17 cellular contexts compared by ENCODE assay signal in genomic region chr2:84830758-84831500, GRCh38. TPM values are rescaled to one million over a fixed set of nuclear protein-coding genes. Genes with fewer than 3 reads are reported as not detected.
A peak's percentile ranks its signal among the peaks of the same experiment; 100 is the strongest.
DNase-seq lines count a peak whose midpoint lies in the region; ATAC-seq and TF ChIP-seq lines count a peak whose summit lies in the region.
"Had no signal": no experiment of that assay in that cellular context is flagged by ENCODE, and none has a peak within 500 bp of the region (broad histone marks: within the 10 kb centered on the region; RNA-seq: fewer than 3 reads in every experiment).

No MANE protein-coding gene starts in this region.

- peak overlapping the region; percentile 94 for H3K27ac Mint-ChIP-seq in activated naive CD4-positive, alpha-beta T cell treated with anti-CD3 and anti-CD28 coated beads, Interleukin-2, amount 50 U/mL, for 24 hours
- H3K27ac Mint-ChIP-seq in central memory CD8-positive, alpha-beta T cell (ENCODE audit: low read depth): peak overlapping the region; percentile 74
- H3K27ac Mint-ChIP-seq in stimulated activated naive CD8-positive, alpha-beta T cell treated with anti-CD3 and anti-CD28 coated beads, Interleukin-15, amount 100 ng/mL, for 72 hours: peak overlapping the region in 1 of 2 donors; percentile 98

- no peak for DNase-seq in activated naive CD4-positive, alpha-beta T cell (lab: John Stamatoyannopoulos, UW)
- DNase-seq in HCT116 (ENCODE audit: low read depth, low spot score): no peak
- DNase-seq in central memory CD8-positive, alpha-beta T cell (ENCODE audit: low spot score in 2 of 2): no peak
- DNase-seq in stimulated activated naive CD8-positive, alpha-beta T cell treated with anti-CD3 and anti-CD28 coated beads, Interleukin-15, amount 100 ng/mL, for 72 hours: no peak
- DNase-seq in NCI-H1930 (lab: John Stamatoyannopoulos, UW): no peak
- DNase-seq: activated gamma-delta T cell treated with Interleukin-2 at 50 U/mL for 16 hours; NCI-H1048; NCI-H2081; PC-3; SHP77 treated with DMSO at 0.1 percent for 48 hours; stimulated activated naive CD4-positive, alpha-beta T cell had no signal

- TF ChIP-seq CTCF in HCT116 (IDR thresholded peaks at IDR 0.05 in 2 of 3, conservative IDR thresholded peaks at IDR 0.05 in 1 of 3; ENCODE audit: borderline replicate concordance in 1 of 3, insufficient read depth in 1 of 3, low read depth in 2 of 3, low read length in 2 of 3): 0 out of 6 replicates have a peak, but pooled peaks of 1 of the 3 experiments have one; percentile 7

- no peaks in the 10 kb centered on the region for H3K27me3 Mint-ChIP-seq in activated naive CD4-positive, alpha-beta T cell treated with anti-CD3 and anti-CD28 coated beads, Interleukin-2, amount 50 U/mL, for 24 hours
- H3K27me3 Mint-ChIP-seq in central memory CD8-positive, alpha-beta T cell: no peaks in the 10 kb centered on the region
- H3K27me3 Mint-ChIP-seq in stimulated activated naive CD8-positive, alpha-beta T cell treated with anti-CD3 and anti-CD28 coated beads, Interleukin-15, amount 100 ng/mL, for 72 hours: no peaks in the 10 kb centered on the region
- H3K27me3 Mint-ChIP-seq: natural killer cell treated with Interleukin-12 subunit alpha and Interleukin-12 subunit beta and Interleukin-15 and Interleukin-18, amount 100 ng/mL, for 72 hours had no signal

- POLR2A ChIA-PET in HCT116 (lab: Charles Lee): no interaction called here

- H3K4me1 Mint-ChIP-seq in activated naive CD4-positive, alpha-beta T cell treated with anti-CD3 and anti-CD28 coated beads, Interleukin-2, amount 50 U/mL, for 24 hours: peaks cover 9% of the 10 kb centered on the region
- H3K4me1 Mint-ChIP-seq in central memory CD8-positive, alpha-beta T cell: peaks cover 21% of the 10 kb centered on the region
- H3K4me1 Mint-ChIP-seq in stimulated activated naive CD8-positive, alpha-beta T cell treated with anti-CD3 and anti-CD28 coated beads, Interleukin-15, amount 100 ng/mL, for 72 hours: peaks cover 28% of the 10 kb centered on the region

- 0 out of 2 replicates have a peak, but pooled peaks have one; percentile 17 for TF ChIP-seq RAD21 in HCT116 (IDR thresholded peaks at IDR 0.05; ENCODE audit: low read depth)

- BruUV-seq in HCT116 (replicated peaks; lab: Mats Ljungman, UMichigan): no TSS peak

- peaks cover 0 to 3% of the 10 kb centered on the region in 2 experiments; a peak in 1 of 4 replicates for H3K4me1 ChIP-seq in HCT116 (ENCODE audit: control insufficient read depth in 1 of 2, insufficient read depth in 2 of 2, low read length in 2 of 2)

- RAD21 ChIA-PET in HCT116 (lab: Charles Lee; ENCODE audit: low non-redundant PET in 1 of 2, low total read pairs in 2 of 2, uncharacterized antibody in 2 of 2, unreplicated experiment in 2 of 2): no interaction called here

- H3K9me3 Mint-ChIP-seq in activated naive CD4-positive, alpha-beta T cell treated with anti-CD3 and anti-CD28 coated beads, Interleukin-2, amount 50 U/mL, for 24 hours: no peaks in the 10 kb centered on the region
- H3K9me3 Mint-ChIP-seq in central memory CD8-positive, alpha-beta T cell: no peaks in the 10 kb centered on the region
- peaks cover 3 to 4% of the 10 kb centered on the region in 2 donors for H3K9me3 Mint-ChIP-seq in stimulated activated naive CD8-positive, alpha-beta T cell treated with anti-CD3 and anti-CD28 coated beads, Interleukin-15, amount 100 ng/mL, for 72 hours
- H3K9me3 Mint-ChIP-seq: natural killer cell treated with Interleukin-12 subunit alpha and Interleukin-12 subunit beta and Interleukin-15 and Interleukin-18, amount 100 ng/mL, for 72 hours had no signal

- CTCF ChIA-PET in HCT116 (lab: Charles Lee): no interaction called here

- no peak overlapping the region for H2AFZ ChIP-seq in HCT116 (ENCODE audit: low read depth, low read length, poor library complexity, severe bottlenecking)

- H3K36me3 Mint-ChIP-seq in activated naive CD4-positive, alpha-beta T cell treated with anti-CD3 and anti-CD28 coated beads, Interleukin-2, amount 50 U/mL, for 24 hours: peaks cover 13% of the 10 kb centered on the region
- H3K36me3 Mint-ChIP-seq in central memory CD8-positive, alpha-beta T cell (ENCODE audit: insufficient read depth): no peaks in the 10 kb centered on the region

- no peak overlapping the region for H3K4me3 ChIP-seq in HCT116 (replicated peaks in 1 of 2; ENCODE audit: low read depth in 1 of 2, low read length in 2 of 2)
- H3K4me3 ChIP-seq: transverse colon had no signal

- H4K20me1 ChIP-seq in HCT116 (ENCODE audit: insufficient read depth): no peaks in the 10 kb centered on the region

- no peaks in the 10 kb centered on the region for H3K79me2 ChIP-seq in HCT116 (ENCODE audit: insufficient read depth, low read length)

- no peak for TF ChIP-seq POLR2A in HCT116 (IDR thresholded peaks at IDR 0.05; ENCODE audit: borderline replicate concordance, extremely low read depth, insufficient read depth, insufficient read length)

- H3K36me3 ChIP-seq in HCT116 (ENCODE audit: control insufficient read depth in 1 of 2, insufficient read depth in 2 of 2, low read length in 2 of 2): no peaks in the 10 kb centered on the region

- H3K4me3 Mint-ChIP-seq in activated naive CD4-positive, alpha-beta T cell treated with anti-CD3 and anti-CD28 coated beads, Interleukin-2, amount 50 U/mL, for 24 hours: peak overlapping the region; percentile 50
- H3K4me3 Mint-ChIP-seq in central memory CD8-positive, alpha-beta T cell: peak overlapping the region; percentile 30
- peak overlapping the region; percentile 38 to 44 for H3K4me3 Mint-ChIP-seq in stimulated activated naive CD8-positive, alpha-beta T cell treated with anti-CD3 and anti-CD28 coated beads, Interleukin-15, amount 100 ng/mL, for 72 hours
- H3K4me3 Mint-ChIP-seq: natural killer cell treated with Interleukin-12 subunit alpha and Interleukin-12 subunit beta and Interleukin-15 and Interleukin-18, amount 100 ng/mL, for 72 hours had no signal

- H3K4me2 ChIP-seq in HCT116 (ENCODE audit: low read length): no peak overlapping the region
- H3K4me2 ChIP-seq: KMS-11 had no signal

- H3K27ac ChIP-seq in HCT116 (ENCODE audit: low read depth, low read length): no peak overlapping the region
- H3K27ac ChIP-seq: KMS-11, transverse colon, VCaP had no signal

- H3K9ac ChIP-seq in HCT116 (ENCODE audit: low read length): no peak overlapping the region
- H3K9ac ChIP-seq: KMS-11 had no signal

- no peaks in the 10 kb centered on the region for H3K27me3 ChIP-seq in HCT116 (ENCODE audit: insufficient read depth, low read length)
- H3K27me3 ChIP-seq: transverse colon had no signal

- no peaks in the 10 kb centered on the region for H3K9me3 ChIP-seq in HCT116 (ENCODE audit: control insufficient read depth in 1 of 2, insufficient read depth in 1 of 2, low read depth in 1 of 2, low read length in 2 of 2)
- H3K9me3 ChIP-seq: transverse colon had no signal

- no peaks in the 10 kb centered on the region for H3K9me2 ChIP-seq in HCT116 (ENCODE audit: insufficient read depth)

- intact Hi-C loops in HCT116 (cut with micrococcal nuclease): no loop called here

- ATAC-seq in HCT116: no peak
- no peak for ATAC-seq in central memory CD8-positive, alpha-beta T cell (replicated peaks; ENCODE audit: extremely low read depth, poor library complexity, severe bottlenecking)
- ATAC-seq in stimulated activated naive CD8-positive, alpha-beta T cell treated with anti-CD3 and anti-CD28 coated beads, Interleukin-15, amount 100 ng/mL, for 72 hours: peak; percentile 73
- ATAC-seq in SK-N-SH treated with all-trans-retinoic acid at 6 μM for 48 hours: no peak
- ATAC-seq: natural killer cell treated with Interleukin-12 subunit alpha and Interleukin-12 subunit beta and Interleukin-15 and Interleukin-18, amount 100 ng/mL, for 72 hours; PC-3 had no signal

TF ChIP-seq in HCT116, 20 proteins besides CTCF, POLR2A, EP300 and RAD21 (continues in another document):
- TF ChIP-seq ZNF274 (IDR thresholded peaks at IDR 0.05; ENCODE audit: low read depth, low read length): no peak
- TF ChIP-seq TCF7L2 (IDR thresholded peaks at IDR 0.05; ENCODE audit: borderline replicate concordance, extremely low read depth, insufficient read depth, insufficient read length): no peak
- no peak for TF ChIP-seq ATF3 (IDR thresholded peaks at IDR 0.05)
- no peak for TF ChIP-seq POLR2AphosphoS5 (IDR thresholded peaks at IDR 0.05; ENCODE audit: low read depth, low read length)
- no peak for TF ChIP-seq ZFX (IDR thresholded peaks at IDR 0.05)
- no peak for TF ChIP-seq FOSL1 (IDR thresholded peaks at IDR 0.05; ENCODE audit: low read depth)
- no peak for TF ChIP-seq SP1 (IDR thresholded peaks at IDR 0.05; ENCODE audit: low read depth)
- no peak for TF ChIP-seq YY1 (IDR thresholded peaks at IDR 0.05; ENCODE audit: extremely low read depth, insufficient replicate concordance, low read depth, low read length)
- TF ChIP-seq CBX3 (IDR thresholded peaks at IDR 0.05; ENCODE audit: low read depth): no peak
- TF ChIP-seq SRF (IDR thresholded peaks at IDR 0.05; ENCODE audit: low read depth): no peak
- no peak for TF ChIP-seq EGR1 (IDR thresholded peaks at IDR 0.05; ENCODE audit: low read depth)
- TF ChIP-seq JUND (IDR thresholded peaks at IDR 0.05): no peak

TF ChIP-seq in SK-N-SH treated with all-trans-retinoic acid at 6 μM for 48 hours, 23 proteins besides CTCF, POLR2A, EP300 and RAD21:
- TF ChIP-seq CSRNP3 (CRISPR knock-in tag; IDR thresholded peaks at IDR 0.05) (no peak), PPARA (CRISPR knock-in tag; IDR thresholded peaks at IDR 0.05; ENCODE audit: borderline replicate concordance) (no peak), ZC3H10 (CRISPR knock-in tag; IDR thresholded peaks at IDR 0.05) (no peak), SNAI2 (CRISPR knock-in tag; IDR thresholded peaks at IDR 0.05) (no peak), ZFP30 (CRISPR knock-in tag; IDR thresholded peaks at IDR 0.05) (no peak), TCF4 (CRISPR knock-in tag; IDR thresholded peaks at IDR 0.05; ENCODE audit: borderline replicate concordance) (no peak), TOX (CRISPR knock-in tag; IDR thresholded peaks at IDR 0.05; ENCODE audit: borderline replicate concordance) (no peak)

RNA-seq across cellular contexts. Expression of gene TRABD2A, which starts 50.0 kb away (rescaled TPM):
- 4.6 TPM for total RNA-seq in HCT116 (2021; ENCODE audit: unreplicated experiment)
- 3.1 and 4.9 TPM in 2 replicates for polyA plus RNA-seq in HCT116 (2012)
